In the genomic region with DNA sequence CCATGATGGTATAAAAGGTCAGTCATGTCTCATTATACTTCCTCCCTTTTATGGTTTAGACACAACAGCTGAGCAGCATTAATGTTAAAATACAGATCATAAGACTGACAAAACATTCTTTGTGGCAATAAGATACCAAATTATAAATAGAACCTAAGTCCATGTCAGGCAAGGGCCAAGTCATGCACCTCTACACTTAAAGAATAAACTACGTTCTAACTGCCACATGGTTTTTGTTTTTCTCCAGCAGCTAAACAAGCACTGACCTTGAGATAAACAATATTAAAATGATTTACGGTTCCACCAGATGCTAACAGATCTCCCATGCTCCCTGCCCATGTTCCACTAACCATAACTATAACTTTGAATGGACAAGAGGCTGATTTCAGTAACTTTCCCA, we compare ENCODE assay signal across 19 cellular contexts.
"Had no signal": no experiment of that assay in that cellular context is flagged by ENCODE, and none has a peak within 500 bp of the region (broad histone marks: within the 10 kb centered on the region; RNA-seq: fewer than 3 reads in every experiment).

No MANE protein-coding gene starts in this region.

- H3K36me3 ChIP-seq: breast epithelium, heart left ventricle, left ventricle myocardium inferior, pancreas, thyroid gland had no signal

- H3K27ac Mint-ChIP-seq: activated naive CD4-positive, alpha-beta T cell treated with anti-CD3 and anti-CD28 coated beads, Interleukin-2, amount 10 ng/mL, durations not matched to agents 7 days and 5 days; memory B cell; naive thymus-derived CD8-positive, alpha-beta T cell had no signal

- H3K9me3 Mint-ChIP-seq: activated naive CD4-positive, alpha-beta T cell treated with anti-CD3 and anti-CD28 coated beads, Interleukin-2, amount 10 ng/mL, durations not matched to agents 7 days and 5 days had no signal

- H3K27me3 ChIP-seq: breast epithelium, foreskin keratinocyte, heart left ventricle, pancreas, thyroid gland had no signal

- DNase-seq: activated CD4-positive, CD25-positive, alpha-beta regulatory T cell treated with anti-CD3 and anti-CD28 coated beads, Interleukin-2, amount 50 U/mL, for 72 hours; activated CD8-positive, alpha-beta memory T cell treated with anti-CD3 and anti-CD28 coated beads for 24 hours; activated CD8-positive, alpha-beta memory T cell treated with anti-CD3 and anti-CD28 coated beads, Interleukin-2, amount 50 U/mL, for 48 hours; activated effector memory CD4-positive, alpha-beta T cell treated with Interleukin-2 at 50 U/mL for 16 hours; activated naive CD4-positive, alpha-beta T cell treated with anti-CD3 and anti-CD28 coated beads, Interleukin-2, amount 10 ng/mL, durations not matched to agents 7 days and 5 days; activated T-cell treated with anti-CD3 and anti-CD28 coated beads, Interleukin-2, amount 50 U/mL, for 48 hours; cerebellar nuclear complex; effector CD4-positive, alpha-beta T cell; foreskin keratinocyte; heart left ventricle; left ventricle myocardium inferior; mucosa of descending colon; naive thymus-derived CD8-positive, alpha-beta T cell; pancreas; stimulated activated naive CD4-positive, alpha-beta T cell; T-helper 2 cell; thyroid gland had no signal

- H3K4me3 Mint-ChIP-seq: activated naive CD4-positive, alpha-beta T cell treated with anti-CD3 and anti-CD28 coated beads, Interleukin-2, amount 10 ng/mL, durations not matched to agents 7 days and 5 days; memory B cell; naive thymus-derived CD8-positive, alpha-beta T cell had no signal

- H3K27me3 Mint-ChIP-seq: activated naive CD4-positive, alpha-beta T cell treated with anti-CD3 and anti-CD28 coated beads, Interleukin-2, amount 10 ng/mL, durations not matched to agents 7 days and 5 days; memory B cell had no signal

- H3K4me3 ChIP-seq: breast epithelium, heart left ventricle, left ventricle myocardium inferior, mucosa of descending colon, pancreas, thyroid gland had no signal

- H3K4me1 Mint-ChIP-seq: activated naive CD4-positive, alpha-beta T cell treated with anti-CD3 and anti-CD28 coated beads, Interleukin-2, amount 10 ng/mL, durations not matched to agents 7 days and 5 days; memory B cell; naive thymus-derived CD8-positive, alpha-beta T cell had no signal

- H3K36me3 Mint-ChIP-seq: activated naive CD4-positive, alpha-beta T cell treated with anti-CD3 and anti-CD28 coated beads, Interleukin-2, amount 10 ng/mL, durations not matched to agents 7 days and 5 days; memory B cell; naive thymus-derived CD8-positive, alpha-beta T cell had no signal
